In the genomic region with DNA sequence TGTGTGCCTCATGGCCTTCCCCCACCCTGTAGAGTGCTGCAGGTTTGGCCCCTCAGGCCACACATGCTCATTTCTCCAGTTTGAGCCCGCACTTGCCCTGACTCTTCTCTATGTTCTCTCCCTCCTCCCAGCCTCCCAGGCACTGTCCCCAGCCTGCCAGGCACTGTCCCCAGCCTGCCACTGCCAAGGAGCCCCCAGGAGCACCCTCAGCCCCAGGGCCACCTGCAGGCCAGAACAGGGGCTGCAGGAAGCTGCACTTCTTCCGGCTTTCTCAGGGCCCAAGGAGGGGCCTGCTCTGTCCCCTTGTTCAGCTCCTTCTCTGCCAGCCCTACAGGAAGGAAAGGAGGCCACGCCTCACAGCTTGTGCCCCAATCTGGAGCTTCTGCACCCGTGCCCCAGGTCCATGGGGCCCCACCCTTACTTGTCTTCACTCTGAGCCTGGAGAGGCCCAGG, we compare ENCODE assay signal across 1 cellular context.
TF ChIP-seq lines count a peak whose summit lies in the region.

No MANE protein-coding gene starts in this region.

TF ChIP-seq in WTC11, 78 proteins besides CTCF, POLR2A, EP300 and RAD21 (continued from another document):
- TF ChIP-seq GRHL2 (CRISPR knock-in tag; IDR thresholded peaks at IDR 0.05; ENCODE audit: insufficient replicate concordance, severe bottlenecking) (no peak), NR3C1 (CRISPR knock-in tag; conservative IDR thresholded peaks at IDR 0.05; ENCODE audit: low read depth) (no peak), ELF4 (CRISPR knock-in tag; IDR thresholded peaks at IDR 0.05; ENCODE audit: low read depth) (no peak), RELA (CRISPR knock-in tag; IDR thresholded peaks at IDR 0.05; ENCODE audit: borderline replicate concordance) (no peak), CREB1 (CRISPR knock-in tag; IDR thresholded peaks at IDR 0.05) (no peak), ESRRA (CRISPR knock-in tag; IDR thresholded peaks at IDR 0.05; ENCODE audit: borderline replicate concordance) (no peak), CBFB (CRISPR knock-in tag; IDR thresholded peaks at IDR 0.05; ENCODE audit: low read depth) (no peak), PRRX2 (CRISPR knock-in tag; IDR thresholded peaks at IDR 0.05) (no peak), ZNF121 (CRISPR knock-in tag; IDR thresholded peaks at IDR 0.05) (no peak)
- TF ChIP-seq, protein P1, sequence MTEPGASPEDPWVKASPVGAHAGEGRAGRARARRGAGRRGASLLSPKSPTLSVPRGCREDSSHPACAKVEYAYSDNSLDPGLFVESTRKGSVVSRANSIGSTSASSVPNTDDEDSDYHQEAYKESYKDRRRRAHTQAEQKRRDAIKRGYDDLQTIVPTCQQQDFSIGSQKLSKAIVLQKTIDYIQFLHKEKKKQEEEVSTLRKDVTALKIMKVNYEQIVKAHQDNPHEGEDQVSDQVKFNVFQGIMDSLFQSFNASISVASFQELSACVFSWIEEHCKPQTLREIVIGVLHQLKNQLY (CRISPR knock-in tag; IDR thresholded peaks at IDR 0.05): no peak
